In the genomic region with DNA sequence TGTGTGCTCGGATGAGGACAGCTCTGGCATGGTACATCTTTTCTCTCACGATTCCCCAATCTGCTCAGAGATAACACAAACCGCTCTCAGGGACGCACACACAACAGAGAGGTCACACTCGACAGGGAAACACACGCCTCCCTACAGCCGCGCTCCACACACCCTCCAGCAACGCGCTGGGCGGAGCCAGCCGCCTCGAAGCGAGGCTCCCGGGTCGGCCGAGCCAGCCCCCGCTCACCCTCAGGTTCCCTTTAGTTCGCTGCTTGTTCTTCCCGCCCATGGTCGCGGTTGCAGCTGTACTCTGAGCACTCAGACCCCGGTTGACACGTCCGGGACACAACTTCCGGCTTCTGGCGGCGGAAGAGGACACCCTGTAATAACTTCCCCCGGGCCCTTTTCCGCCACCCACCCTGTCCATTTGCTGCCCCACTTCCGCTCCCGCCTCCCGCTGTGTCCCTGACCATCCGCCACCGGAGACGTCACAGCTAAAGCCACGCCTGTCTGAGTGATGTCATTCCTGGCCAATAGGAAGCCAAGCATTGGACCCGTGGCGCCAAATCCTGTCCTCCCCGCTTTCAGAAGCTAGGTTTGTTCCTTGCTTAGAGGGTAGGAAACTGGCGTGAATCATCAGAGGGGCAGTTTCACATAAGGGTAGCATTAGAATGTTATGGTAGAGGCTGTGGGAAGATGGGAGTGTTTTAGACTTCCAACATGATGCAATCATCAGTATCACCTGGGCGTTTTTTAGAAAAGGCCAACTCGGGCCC, we compare ENCODE assay signal across 1 cellular context.
TF ChIP-seq lines count a peak whose summit lies in the region.

A gene with protein sequence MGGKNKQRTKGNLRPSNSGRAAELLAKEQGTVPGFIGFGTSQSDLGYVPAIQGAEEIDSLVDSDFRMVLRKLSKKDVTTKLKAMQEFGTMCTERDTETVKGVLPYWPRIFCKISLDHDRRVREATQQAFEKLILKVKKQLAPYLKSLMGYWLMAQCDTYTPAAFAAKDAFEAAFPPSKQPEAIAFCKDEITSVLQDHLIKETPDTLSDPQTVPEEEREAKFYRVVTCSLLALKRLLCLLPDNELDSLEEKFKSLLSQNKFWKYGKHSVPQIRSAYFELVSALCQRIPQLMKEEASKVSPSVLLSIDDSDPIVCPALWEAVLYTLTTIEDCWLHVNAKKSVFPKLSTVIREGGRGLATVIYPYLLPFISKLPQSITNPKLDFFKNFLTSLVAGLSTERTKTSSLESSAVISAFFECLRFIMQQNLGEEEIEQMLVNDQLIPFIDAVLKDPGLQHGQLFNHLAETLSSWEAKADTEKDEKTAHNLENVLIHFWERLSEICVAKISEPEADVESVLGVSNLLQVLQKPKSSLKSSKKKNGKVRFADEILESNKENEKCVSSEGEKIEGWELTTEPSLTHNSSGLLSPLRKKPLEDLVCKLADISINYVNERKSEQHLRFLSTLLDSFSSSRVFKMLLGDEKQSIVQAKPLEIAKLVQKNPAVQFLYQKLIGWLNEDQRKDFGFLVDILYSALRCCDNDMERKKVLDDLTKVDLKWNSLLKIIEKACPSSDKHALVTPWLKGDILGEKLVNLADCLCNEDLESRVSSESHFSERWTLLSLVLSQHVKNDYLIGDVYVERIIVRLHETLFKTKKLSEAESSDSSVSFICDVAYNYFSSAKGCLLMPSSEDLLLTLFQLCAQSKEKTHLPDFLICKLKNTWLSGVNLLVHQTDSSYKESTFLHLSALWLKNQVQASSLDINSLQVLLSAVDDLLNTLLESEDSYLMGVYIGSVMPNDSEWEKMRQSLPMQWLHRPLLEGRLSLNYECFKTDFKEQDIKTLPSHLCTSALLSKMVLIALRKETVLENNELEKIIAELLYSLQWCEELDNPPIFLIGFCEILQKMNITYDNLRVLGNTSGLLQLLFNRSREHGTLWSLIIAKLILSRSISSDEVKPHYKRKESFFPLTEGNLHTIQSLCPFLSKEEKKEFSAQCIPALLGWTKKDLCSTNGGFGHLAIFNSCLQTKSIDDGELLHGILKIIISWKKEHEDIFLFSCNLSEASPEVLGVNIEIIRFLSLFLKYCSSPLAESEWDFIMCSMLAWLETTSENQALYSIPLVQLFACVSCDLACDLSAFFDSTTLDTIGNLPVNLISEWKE (N-terminal part only) (minus strand): TSS at position 352 of the 767 bp plus-strand sequence. CDS start 72 bp downstream, at position 280.

TF ChIP-seq in H1, 55 proteins besides CTCF, POLR2A, EP300 and RAD21 (continued from another document):
- TF ChIP-seq, protein P1, sequence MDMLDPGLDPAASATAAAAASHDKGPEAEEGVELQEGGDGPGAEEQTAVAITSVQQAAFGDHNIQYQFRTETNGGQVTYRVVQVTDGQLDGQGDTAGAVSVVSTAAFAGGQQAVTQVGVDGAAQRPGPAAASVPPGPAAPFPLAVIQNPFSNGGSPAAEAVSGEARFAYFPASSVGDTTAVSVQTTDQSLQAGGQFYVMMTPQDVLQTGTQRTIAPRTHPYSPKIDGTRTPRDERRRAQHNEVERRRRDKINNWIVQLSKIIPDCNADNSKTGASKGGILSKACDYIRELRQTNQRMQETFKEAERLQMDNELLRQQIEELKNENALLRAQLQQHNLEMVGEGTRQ (IDR thresholded peaks at IDR 0.05; ENCODE audit: low read length) = peak; percentile 47; the same call in 1 of the 2 replicates
- TF ChIP-seq HDAC6 (IDR thresholded peaks at IDR 0.05; ENCODE audit: low read depth, low read length) = no peak
- TF ChIP-seq NANOG (IDR thresholded peaks at IDR 0.05; ENCODE audit: insufficient read depth, low read depth, low read length, poor library complexity, severe bottlenecking) = no peak
- peak; percentile 65; the same call in 1 of the 2 replicates for TF ChIP-seq CEBPB (IDR thresholded peaks at IDR 0.05; ENCODE audit: low read depth, low read length)
- peak; percentile 89 for TF ChIP-seq RBBP5 (IDR thresholded peaks at IDR 0.05; ENCODE audit: borderline replicate concordance, low read depth, low read length)
- no peak; the same call in 1 of the 2 replicates for TF ChIP-seq YY1 (IDR thresholded peaks at IDR 0.05; ENCODE audit: low read depth, low read length)
- TF ChIP-seq RXRA (IDR thresholded peaks at IDR 0.05; ENCODE audit: insufficient read depth, low read depth, low read length) = no peak
- TF ChIP-seq JUN (IDR thresholded peaks at IDR 0.05; ENCODE audit: low read depth, low read length) = peak; percentile 54; the same call in 1 of the 2 replicates
- TF ChIP-seq HDAC2 (IDR thresholded peaks at IDR 0.05; ENCODE audit: borderline replicate concordance in 1 of 2, low read depth in 2 of 2, low read length in 2 of 2) = peak in 1 of 2 experiments; percentile 59; a peak in 1 of 4 replicates
- TF ChIP-seq BRCA1 (IDR thresholded peaks at IDR 0.05; ENCODE audit: low read depth, low read length) = no peak
- TF ChIP-seq ZNF274 (IDR thresholded peaks at IDR 0.05; ENCODE audit: borderline replicate concordance, extremely low read depth, low read length) = no peak
- no peak for TF ChIP-seq BCL11A (IDR thresholded peaks at IDR 0.05; ENCODE audit: low read depth in 2 of 2, low read length in 2 of 2)
